In the genomic region with DNA sequence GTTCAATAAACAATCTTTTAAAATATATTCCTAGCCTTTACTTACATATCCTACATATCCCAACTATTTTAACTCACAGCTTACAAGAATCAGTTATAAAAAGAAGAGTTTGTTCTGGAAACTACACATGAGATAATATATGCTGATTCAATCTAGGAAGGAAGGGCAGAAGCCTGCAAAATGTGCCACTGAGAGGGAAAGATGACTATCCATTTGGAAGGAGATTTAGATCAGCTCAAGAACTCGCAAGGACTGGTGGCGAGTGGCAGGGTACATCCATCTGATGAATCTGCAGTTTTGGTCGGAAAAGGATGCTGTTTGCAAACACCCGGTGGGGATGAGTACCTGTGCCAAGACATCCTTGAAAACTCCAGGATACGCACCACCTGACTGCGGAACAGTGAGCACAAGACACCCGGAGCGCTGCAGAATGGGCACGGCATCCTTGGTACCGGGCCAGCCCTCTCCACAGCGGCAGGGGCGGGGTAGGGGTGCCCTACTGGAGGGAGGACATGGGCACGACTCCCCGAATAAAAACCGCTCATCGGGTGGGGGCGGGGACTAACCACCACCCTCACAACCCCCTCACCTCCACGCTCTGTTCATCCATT, we compare ENCODE assay signal across 1 cellular context.
A peak's percentile ranks its signal among the peaks of the same experiment; 100 is the strongest.
TF ChIP-seq lines count a peak whose summit lies in the region.

No MANE protein-coding gene starts in this region.

TF ChIP-seq in SK-N-SH, 30 proteins besides CTCF, POLR2A, EP300 and RAD21:
- TF ChIP-seq, protein P1, sequence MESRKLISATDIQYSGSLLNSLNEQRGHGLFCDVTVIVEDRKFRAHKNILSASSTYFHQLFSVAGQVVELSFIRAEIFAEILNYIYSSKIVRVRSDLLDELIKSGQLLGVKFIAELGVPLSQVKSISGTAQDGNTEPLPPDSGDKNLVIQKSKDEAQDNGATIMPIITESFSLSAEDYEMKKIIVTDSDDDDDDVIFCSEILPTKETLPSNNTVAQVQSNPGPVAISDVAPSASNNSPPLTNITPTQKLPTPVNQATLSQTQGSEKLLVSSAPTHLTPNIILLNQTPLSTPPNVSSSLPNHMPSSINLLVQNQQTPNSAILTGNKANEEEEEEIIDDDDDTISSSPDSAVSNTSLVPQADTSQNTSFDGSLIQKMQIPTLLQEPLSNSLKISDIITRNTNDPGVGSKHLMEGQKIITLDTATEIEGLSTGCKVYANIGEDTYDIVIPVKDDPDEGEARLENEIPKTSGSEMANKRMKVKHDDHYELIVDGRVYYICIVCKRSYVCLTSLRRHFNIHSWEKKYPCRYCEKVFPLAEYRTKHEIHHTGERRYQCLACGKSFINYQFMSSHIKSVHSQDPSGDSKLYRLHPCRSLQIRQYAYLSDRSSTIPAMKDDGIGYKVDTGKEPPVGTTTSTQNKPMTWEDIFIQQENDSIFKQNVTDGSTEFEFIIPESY (IDR thresholded peaks at IDR 0.05; ENCODE audit: borderline replicate concordance, low read depth), result no peak
- no peak for TF ChIP-seq NRF1 (IDR thresholded peaks at IDR 0.05; ENCODE audit: low read depth, low read length)
- TF ChIP-seq TAF1 (IDR thresholded peaks at IDR 0.05; ENCODE audit: borderline replicate concordance, low read depth, low read length), result no peak
- TF ChIP-seq FOXJ3 (CRISPR knock-in tag; IDR thresholded peaks at IDR 0.05), result no peak
- TF ChIP-seq YY1 (IDR thresholded peaks at IDR 0.05; ENCODE audit: low read depth), result no peak
- peak; percentile 37; the same call in 1 of the 2 replicates for TF ChIP-seq SIN3A (IDR thresholded peaks at IDR 0.05; ENCODE audit: borderline replicate concordance, low read depth, low read length)
- TF ChIP-seq CHD2 (IDR thresholded peaks at IDR 0.05; ENCODE audit: low read length, partially characterized antibody), result peak; percentile 33
- TF ChIP-seq, protein P2, sequence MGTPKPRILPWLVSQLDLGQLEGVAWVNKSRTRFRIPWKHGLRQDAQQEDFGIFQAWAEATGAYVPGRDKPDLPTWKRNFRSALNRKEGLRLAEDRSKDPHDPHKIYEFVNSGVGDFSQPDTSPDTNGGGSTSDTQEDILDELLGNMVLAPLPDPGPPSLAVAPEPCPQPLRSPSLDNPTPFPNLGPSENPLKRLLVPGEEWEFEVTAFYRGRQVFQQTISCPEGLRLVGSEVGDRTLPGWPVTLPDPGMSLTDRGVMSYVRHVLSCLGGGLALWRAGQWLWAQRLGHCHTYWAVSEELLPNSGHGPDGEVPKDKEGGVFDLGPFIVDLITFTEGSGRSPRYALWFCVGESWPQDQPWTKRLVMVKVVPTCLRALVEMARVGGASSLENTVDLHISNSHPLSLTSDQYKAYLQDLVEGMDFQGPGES (IDR thresholded peaks at IDR 0.05; ENCODE audit: low read depth, low read length), result no peak
- TF ChIP-seq, protein P3, sequence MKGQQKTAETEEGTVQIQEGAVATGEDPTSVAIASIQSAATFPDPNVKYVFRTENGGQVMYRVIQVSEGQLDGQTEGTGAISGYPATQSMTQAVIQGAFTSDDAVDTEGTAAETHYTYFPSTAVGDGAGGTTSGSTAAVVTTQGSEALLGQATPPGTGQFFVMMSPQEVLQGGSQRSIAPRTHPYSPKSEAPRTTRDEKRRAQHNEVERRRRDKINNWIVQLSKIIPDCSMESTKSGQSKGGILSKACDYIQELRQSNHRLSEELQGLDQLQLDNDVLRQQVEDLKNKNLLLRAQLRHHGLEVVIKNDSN (IDR thresholded peaks at IDR 0.05; ENCODE audit: borderline replicate concordance, low read depth), result no peak
- TF ChIP-seq, protein P4, sequence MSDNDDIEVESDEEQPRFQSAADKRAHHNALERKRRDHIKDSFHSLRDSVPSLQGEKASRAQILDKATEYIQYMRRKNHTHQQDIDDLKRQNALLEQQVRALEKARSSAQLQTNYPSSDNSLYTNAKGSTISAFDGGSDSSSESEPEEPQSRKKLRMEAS (IDR thresholded peaks at IDR 0.05; ENCODE audit: low read depth), result peak; percentile 11
- peak; percentile 51 for TF ChIP-seq NFIC (IDR thresholded peaks at IDR 0.05; ENCODE audit: borderline replicate concordance)
- TF ChIP-seq POLR2AphosphoS5 (IDR thresholded peaks at IDR 0.05; ENCODE audit: low read depth, low read length), result no peak
- no peak for TF ChIP-seq TCF12 (IDR thresholded peaks at IDR 0.05)
- peak; percentile 34; the same call in 1 of the 2 replicates for TF ChIP-seq RCOR1 (IDR thresholded peaks at IDR 0.05; ENCODE audit: low read length)
